Comparison of ENCODE assay signal across 14 cellular contexts in the genomic region with DNA sequence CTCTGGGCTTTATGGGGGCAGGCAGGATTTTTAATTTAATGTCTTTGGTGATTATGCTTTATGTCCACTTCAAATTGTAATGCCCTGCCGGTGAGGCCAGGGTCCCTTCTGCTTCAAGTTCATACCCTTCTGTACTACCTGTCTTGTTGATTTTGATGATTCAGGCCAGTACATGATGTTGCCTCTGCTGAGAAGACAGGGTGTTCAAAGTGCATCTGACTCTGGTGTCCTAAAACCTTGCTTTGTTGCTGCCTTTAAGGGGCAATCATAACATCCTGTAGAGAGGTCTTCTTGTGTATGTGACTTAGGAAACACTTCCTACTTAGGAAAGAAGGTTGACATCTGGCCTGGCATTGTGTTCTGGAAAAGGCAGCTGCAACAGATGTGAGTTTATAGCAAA.
DNase-seq lines count a peak whose midpoint lies in the region; ATAC-seq and TF ChIP-seq lines count a peak whose summit lies in the region.
"Had no signal": no experiment of that assay in that cellular context is flagged by ENCODE, and none has a peak within 500 bp of the region (broad histone marks: within the 10 kb centered on the region; RNA-seq: fewer than 3 reads in every experiment).

No MANE protein-coding gene starts in this region.

- H3K27me3 ChIP-seq in ACC112 (ENCODE audit: insufficient read depth, low read length) (no peaks in the 10 kb centered on the region), HUES64 (ENCODE audit: insufficient read depth, low read length) (no peaks in the 10 kb centered on the region), esophagus muscularis mucosa (no peaks in the 10 kb centered on the region)

- no peak for DNase-seq in esophagus muscularis mucosa (ENCODE audit: extremely low spot score)
- DNase-seq in inferior parietal cortex (ENCODE audit: extremely low spot score), result no peak
- DNase-seq: activated CD4-positive, alpha-beta T cell treated with anti-CD3 and anti-CD28 coated beads, Interleukin-2, amount 10 ng/mL, durations not matched to agents 24 days and 14 days; activated T-cell treated with anti-CD3 and anti-CD28 coated beads, Interleukin-2, amount 50 U/mL, for 72 hours; cortex of kidney; MM.1S had no signal

- peak overlapping the region; percentile 60 for H3K9ac ChIP-seq in HUES64 (ENCODE audit: low read depth, low read length)

- intact Hi-C loops in esophagus muscularis mucosa (cut with DNase I), result no loop called here

- no peak for TF ChIP-seq POLR2A in esophagus muscularis mucosa (IDR thresholded peaks at IDR 0.05; ENCODE audit: low read depth)

- no peak overlapping the region for H3K4me3 ChIP-seq in ACC112 (ENCODE audit: low read depth, low read length)
- H3K4me3 ChIP-seq in HUES64 (ENCODE audit: low read length), result no peak overlapping the region
- no peak overlapping the region for H3K4me3 ChIP-seq in esophagus muscularis mucosa
- no peak overlapping the region for H3K4me3 ChIP-seq in mesodermal cell (ENCODE audit: extremely low read depth, insufficient read depth, low read length, poor library complexity, severe bottlenecking)

- H3K9me3 ChIP-seq in HUES64 (ENCODE audit: insufficient read depth, low read depth, low read length), result peaks cover 11% of the 10 kb centered on the region
- H3K9me3 ChIP-seq in esophagus muscularis mucosa, result peaks cover 0 to 8% (median 0%) of the 10 kb centered on the region in 4 donors
- H3K9me3 ChIP-seq in mesodermal cell (ENCODE audit: control insufficient read depth, low read length), result peaks cover 14% of the 10 kb centered on the region
- H3K9me3 ChIP-seq: neutrophil had no signal

- 25% methylated on average over 1 of the region's 1 CpG for WGBS in HUES64
- WGBS in esophagus muscularis mucosa, result 86% methylated on average over 1 of the region's 1 CpG
- no CpG with 5 or more reads among the region's 1 CpG for WGBS in mesodermal cell (ENCODE audit: insufficient coverage in 2 of 2), 2 experiments

- H3K27ac ChIP-seq in ACC112 (ENCODE audit: low read depth, low read length), result peak overlapping the region; percentile 63
- peak overlapping the region; percentile 91 for H3K27ac ChIP-seq in HUES64 (ENCODE audit: low read depth, low read length)
- peak overlapping the region in 3 of 4 donors; percentile 14 to 54 (median 40) for H3K27ac ChIP-seq in esophagus muscularis mucosa (replicated peaks in 1 of 4)
- H3K27ac ChIP-seq in mesodermal cell (ENCODE audit: low read depth, low read length, severe bottlenecking), result peak overlapping the region; percentile 97
- H3K27ac ChIP-seq: neutrophil had no signal

- TF ChIP-seq EP300 in esophagus muscularis mucosa (IDR thresholded peaks at IDR 0.05), result no peak

- H2AFZ ChIP-seq in ACC112 (ENCODE audit: low read length, unreplicated experiment), result peak overlapping the region; percentile 16

- ATAC-seq in GM21447 (IDR thresholded peaks at IDR 0.05; ENCODE audit: unreplicated experiment), result no peak
- ATAC-seq in HG02885 (IDR thresholded peaks at IDR 0.05; ENCODE audit: poor library complexity, unreplicated experiment), result no peak
- ATAC-seq in HG02973 (IDR thresholded peaks at IDR 0.05; ENCODE audit: unreplicated experiment), result no peak
- ATAC-seq: activated T-cell treated with anti-CD3 and anti-CD28 coated beads, Interleukin-2, amount 50 U/mL, for 72 hours; HCT116 had no signal

- no peaks in the 10 kb centered on the region; the same call in 1 of the 2 replicates for H3K36me3 ChIP-seq in ACC112 (ENCODE audit: insufficient read depth, low read length)
- H3K36me3 ChIP-seq in HUES64 (ENCODE audit: insufficient read depth, low read length), result no peaks in the 10 kb centered on the region
- no peaks in the 10 kb centered on the region for H3K36me3 ChIP-seq in esophagus muscularis mucosa
- H3K36me3 ChIP-seq in mesodermal cell (ENCODE audit: control insufficient read depth, insufficient read depth, low read length), result no peaks in the 10 kb centered on the region
- H3K36me3 ChIP-seq: neutrophil had no signal

- no peaks in the 10 kb centered on the region for H3K79me2 ChIP-seq in ACC112 (ENCODE audit: control insufficient read depth, insufficient read depth, low read length, unreplicated experiment)

- peaks cover 47% of the 10 kb centered on the region for H3K4me1 ChIP-seq in ACC112 (ENCODE audit: control insufficient read depth, insufficient read depth, low read length, unreplicated experiment)
- peaks cover 51% of the 10 kb centered on the region for H3K4me1 ChIP-seq in HUES64 (ENCODE audit: insufficient read depth, low read length)
- H3K4me1 ChIP-seq in esophagus muscularis mucosa, result peaks cover 18 to 33% (median 25%) of the 10 kb centered on the region in 4 donors
- peaks cover 48% of the 10 kb centered on the region for H3K4me1 ChIP-seq in mesodermal cell (ENCODE audit: control insufficient read depth, insufficient read depth, low read length, poor library complexity, severe bottlenecking)

- TF ChIP-seq CTCF in esophagus muscularis mucosa (IDR thresholded peaks at IDR 0.05), result no peak

Comparison
In these comparisons a context has a peak if more than half of its experiments do, and no peak if none do; other contexts are left out.
1. H3K27ac ChIP-seq: peak in every context shown above with its lines; median percentile 97 in mesodermal cell; 91 in HUES64; 63 in ACC112; 40 in esophagus muscularis mucosa.